In genomic region chr19:4266253-4267000, GRCh38 we compare ENCODE assay signal across 18 cellular contexts. TPM values are rescaled to one million over a fixed set of nuclear protein-coding genes. Genes with fewer than 3 reads are reported as not detected.
DNase-seq lines count a peak whose midpoint lies in the region; ATAC-seq and TF ChIP-seq lines count a peak whose summit lies in the region.
"Had no signal": no experiment of that assay in that cellular context is flagged by ENCODE, and none has a peak within 500 bp of the region (broad histone marks: within the 10 kb centered on the region; RNA-seq: fewer than 3 reads in every experiment).

No MANE protein-coding gene starts in this region.

- intact Hi-C loops in CD14-positive monocyte (cut with micrococcal nuclease) = loop anchor here (2.0 to 10.0 kb wide), 3 partner anchors 86 to 258 kb away; no protein-coding TSS in a partner anchor

- H3K4me1 Mint-ChIP-seq in CD14-positive monocyte = peaks cover 12% of the 10 kb centered on the region
- H3K4me1 Mint-ChIP-seq in activated naive CD8-positive, alpha-beta T cell treated with anti-CD3 and anti-CD28 coated beads, Interleukin-2, amount 50 U/mL, for 24 hours = peaks cover 27% of the 10 kb centered on the region
- H3K4me1 Mint-ChIP-seq in naive thymus-derived CD8-positive, alpha-beta T cell = peaks cover 13 to 34% (median 33%) of the 10 kb centered on the region in 4 donors

- no peak overlapping the region for H3K4me3 Mint-ChIP-seq in CD14-positive monocyte
- no peak overlapping the region for H3K4me3 Mint-ChIP-seq in activated naive CD8-positive, alpha-beta T cell treated with anti-CD3 and anti-CD28 coated beads, Interleukin-2, amount 50 U/mL, for 24 hours
- H3K4me3 Mint-ChIP-seq in naive thymus-derived CD8-positive, alpha-beta T cell = peak overlapping the region in 1 of 10 donors; percentile 40
- H3K4me3 Mint-ChIP-seq: activated B cell treated with CpG ODN at 0.5 μM for 24 hours had no signal

- H3K4me1 ChIP-seq in HEK293 (ENCODE audit: control insufficient read depth, insufficient read depth, low read length) = no peaks in the 10 kb centered on the region
- no peaks in the 10 kb centered on the region for H3K4me1 ChIP-seq in suprapubic skin
- H3K4me1 ChIP-seq: ascending aorta, Caco-2, prostate gland had no signal

- H3K4me3 ChIP-seq in HEK293 (ENCODE audit: low read depth, low read length) (no peak overlapping the region), suprapubic skin (no peak overlapping the region)
- H3K4me3 ChIP-seq: ascending aorta, dorsolateral prefrontal cortex, heart left ventricle, mucosa of descending colon, prostate gland had no signal

- 87% methylated on average over 18 of the region's 18 CpGs for whole genome bisulfite sequencing in suprapubic skin

- H3K9me3 Mint-ChIP-seq in CD14-positive monocyte = peaks cover 0 to 3% (median 0%) of the 10 kb centered on the region in 7 donors
- H3K9me3 Mint-ChIP-seq in activated naive CD8-positive, alpha-beta T cell treated with anti-CD3 and anti-CD28 coated beads, Interleukin-2, amount 50 U/mL, for 24 hours = no peaks in the 10 kb centered on the region
- H3K9me3 Mint-ChIP-seq in naive thymus-derived CD8-positive, alpha-beta T cell = no peaks in the 10 kb centered on the region
- H3K9me3 Mint-ChIP-seq: activated B cell treated with CpG ODN at 0.5 μM for 24 hours had no signal

- TF ChIP-seq CTCF in CD14-positive monocyte (IDR thresholded peaks at IDR 0.05) (no peak), HEK293 (tag by site-specific recombination; IDR thresholded peaks at IDR 0.05) (no peak), suprapubic skin (IDR thresholded peaks at IDR 0.05) (no peak)

- H3K27ac Mint-ChIP-seq in CD14-positive monocyte = peak overlapping the region; percentile 25 to 76 (median 72)
- H3K27ac Mint-ChIP-seq in activated naive CD8-positive, alpha-beta T cell treated with anti-CD3 and anti-CD28 coated beads, Interleukin-2, amount 50 U/mL, for 24 hours = peak overlapping the region; percentile 28
- peak overlapping the region in 6 of 10 donors; percentile 11 to 88 (median 54) for H3K27ac Mint-ChIP-seq in naive thymus-derived CD8-positive, alpha-beta T cell
- H3K27ac Mint-ChIP-seq: activated B cell treated with CpG ODN at 0.5 μM for 24 hours had no signal

- no peak overlapping the region for H3K27ac ChIP-seq in HEK293 (ENCODE audit: extremely low read depth, low read depth, low read length)
- no peak overlapping the region for H3K27ac ChIP-seq in suprapubic skin
- H3K27ac ChIP-seq: ascending aorta, heart left ventricle, neutrophil had no signal

- H3K9me3 ChIP-seq in HEK293 (ENCODE audit: control insufficient read depth, insufficient read depth, low read depth, low read length) = no peaks in the 10 kb centered on the region
- H3K9me3 ChIP-seq in suprapubic skin = no peaks in the 10 kb centered on the region
- H3K9me3 ChIP-seq: ascending aorta, Caco-2, heart left ventricle, mucosa of descending colon, neutrophil, prostate gland had no signal

- ATAC-seq in activated naive CD8-positive, alpha-beta T cell treated with anti-CD3 and anti-CD28 coated beads, Interleukin-2, amount 50 U/mL, for 24 hours = no peak
- no peak for ATAC-seq in naive thymus-derived CD8-positive, alpha-beta T cell
- no peak for ATAC-seq in GM21526 (IDR thresholded peaks at IDR 0.05; ENCODE audit: low FRiP score, unreplicated experiment)

- no peaks in the 10 kb centered on the region for H3K27me3 ChIP-seq in suprapubic skin
- H3K27me3 ChIP-seq: ascending aorta, dorsolateral prefrontal cortex, heart left ventricle, neutrophil had no signal

- POLR2A ChIA-PET in HEK293 (lab: Yijun Ruan, JAX) = interaction anchor here (0.9 to 1.2 kb wide), 8 partner anchors 38 to 136 kb away, joined by 3 to 13 read pairs (median 4); partner anchors contain the start of genes CHAF1A, FSD1, MPND and SH3GL1
- POLR2A ChIA-PET in naive thymus-derived CD8-positive, alpha-beta T cell (lab: Charles Lee) = interaction anchor here (0.7 to 3.8 kb wide), 6 partner anchors 77 to 281 kb away, joined by 3 to 18 read pairs (median 6); partner anchors contain the start of genes EEF2, MPND and SH3GL1

- peaks cover 21 to 35% of the 10 kb centered on the region in 2 experiments; a peak in 2 of 3 replicates for H3K36me3 ChIP-seq in HEK293 (ENCODE audit: control insufficient read depth in 2 of 2, insufficient read depth in 1 of 2, low read length in 2 of 2)
- H3K36me3 ChIP-seq in suprapubic skin = peaks cover 89% of the 10 kb centered on the region

- peaks cover 0 to 3% (median 2%) of the 10 kb centered on the region in 3 donors for H3K27me3 Mint-ChIP-seq in CD14-positive monocyte (ENCODE audit: low read depth in 3 of 3)
- H3K27me3 Mint-ChIP-seq in activated naive CD8-positive, alpha-beta T cell treated with anti-CD3 and anti-CD28 coated beads, Interleukin-2, amount 50 U/mL, for 24 hours = no peaks in the 10 kb centered on the region
- no peaks in the 10 kb centered on the region for H3K27me3 Mint-ChIP-seq in naive thymus-derived CD8-positive, alpha-beta T cell
- H3K27me3 Mint-ChIP-seq: activated B cell treated with CpG ODN at 0.5 μM for 24 hours had no signal

- no peak for TF ChIP-seq POLR2A in suprapubic skin (IDR thresholded peaks at IDR 0.05)

- no peak for DNase-seq in CD14-positive monocyte (ENCODE audit: low spot score)
- no peak for DNase-seq in activated naive CD8-positive, alpha-beta T cell treated with anti-CD3 and anti-CD28 coated beads, Interleukin-2, amount 50 U/mL, for 24 hours
- no peak for DNase-seq in naive thymus-derived CD8-positive, alpha-beta T cell
- no peak for DNase-seq in NCI-H1694 (lab: John Stamatoyannopoulos, UW)
- DNase-seq in suprapubic skin (ENCODE audit: low spot score in 2 of 2) = no peak
- DNase-seq: activated B cell treated with CpG ODN at 0.5 μM for 24 hours, dorsolateral prefrontal cortex, heart left ventricle, NCI-H1436, substantia nigra had no signal

- TF ChIP-seq EP300 in suprapubic skin (IDR thresholded peaks at IDR 0.05) = no peak

- peaks cover 58 to 89% of the 10 kb centered on the region in 2 donors for H3K36me3 Mint-ChIP-seq in CD14-positive monocyte
- H3K36me3 Mint-ChIP-seq in activated naive CD8-positive, alpha-beta T cell treated with anti-CD3 and anti-CD28 coated beads, Interleukin-2, amount 50 U/mL, for 24 hours (ENCODE audit: low read depth) = peaks cover 42% of the 10 kb centered on the region
- peaks cover 4 to 82% (median 14%) of the 10 kb centered on the region in 3 donors for H3K36me3 Mint-ChIP-seq in naive thymus-derived CD8-positive, alpha-beta T cell

- CTCF ChIA-PET in HEK293 (lab: Yijun Ruan, JAX) = interaction anchor here (0.6 to 4.3 kb wide), 55 partner anchors 8 to 1226 kb away, joined by 3 to 92 read pairs (median 4); partner anchors contain the start of genes CHAF1A, MPND, PLIN5 and SH3GL1

TF ChIP-seq in HEK293, 187 proteins besides CTCF, POLR2A, EP300 and RAD21:
- TF ChIP-seq SALL2 (tag by site-specific recombination; IDR thresholded peaks at IDR 0.05; ENCODE audit: borderline replicate concordance) = no peak
- peak; percentile 58 for TF ChIP-seq ZNF121 (tag by site-specific recombination; IDR thresholded peaks at IDR 0.05)
- peak; percentile 96 for TF ChIP-seq ZFP3 (tag by site-specific recombination; IDR thresholded peaks at IDR 0.05; ENCODE audit: low read depth)
- TF ChIP-seq WT1 (tag by site-specific recombination; IDR thresholded peaks at IDR 0.05) = no peak
- TF ChIP-seq ZNF324 (tag by site-specific recombination; IDR thresholded peaks at IDR 0.05) = no peak

RNA-seq across cellular contexts. Expression of gene SHD, which starts 12.6 kb away (rescaled TPM):
- not detected for polyA plus RNA-seq in CD14-positive monocyte
- total RNA-seq in naive thymus-derived CD8-positive, alpha-beta T cell = not detected
- polyA plus RNA-seq in naive thymus-derived CD8-positive, alpha-beta T cell = not detected
- not detected for total RNA-seq in suprapubic skin
- total RNA-seq: activated B cell treated with CpG ODN at 0.5 μM for 24 hours, ascending aorta, Daoy had no signal
- polyA plus RNA-seq: heart left ventricle had no signal

RNA-seq across cellular contexts. Expression of gene YJU2, which starts 19.5 kb away (rescaled TPM):
- 10 to 100 TPM in 1 of 2 donors, 1 to 10 TPM in 1; 8.6 to 13.4 TPM for polyA plus RNA-seq in CD14-positive monocyte
- total RNA-seq in naive thymus-derived CD8-positive, alpha-beta T cell = 10 to 100 TPM; 32.9 to 33.8 TPM
- polyA plus RNA-seq in naive thymus-derived CD8-positive, alpha-beta T cell = 10 to 100 TPM; 20.2 to 35.3 (median 28.1) TPM
- total RNA-seq in suprapubic skin = 10 to 100 TPM; 23.3 to 34.3 (median 26.9) TPM

RNA-seq across cellular contexts. Expression of gene TMIGD2, which starts 35.8 kb away (rescaled TPM):
- under 1 TPM in 1 of 2 donors, not detected in 1; 0.26 TPM for polyA plus RNA-seq in CD14-positive monocyte
- total RNA-seq in naive thymus-derived CD8-positive, alpha-beta T cell = 10 to 100 TPM; 41.6 to 43.9 TPM
- polyA plus RNA-seq in naive thymus-derived CD8-positive, alpha-beta T cell = 100 to 1,000 TPM in 1 of 3 donors, 10 to 100 TPM in 2; 65.8 to 105 (median 96.5) TPM
- not detected for total RNA-seq in suprapubic skin
- total RNA-seq: activated B cell treated with CpG ODN at 0.5 μM for 24 hours, ascending aorta, Caco-2, Daoy, prostate gland had no signal

RNA-seq across cellular contexts. Expression of gene EBI3, which starts 37.1 kb away (rescaled TPM):
- under 1 TPM in 1 of 2 donors, not detected in 1; 0.14 TPM for polyA plus RNA-seq in CD14-positive monocyte
- under 1 TPM; 0.36 to 0.47 TPM for total RNA-seq in naive thymus-derived CD8-positive, alpha-beta T cell
- not detected for polyA plus RNA-seq in naive thymus-derived CD8-positive, alpha-beta T cell
- total RNA-seq in suprapubic skin = under 1 TPM in 3 of 4 donors, not detected in 1; 0.57 to 0.89 (median 0.57) TPM
- total RNA-seq: ascending aorta had no signal

RNA-seq across cellular contexts. Expression of gene FSD1, which starts 38.0 kb away (rescaled TPM):
- polyA plus RNA-seq in CD14-positive monocyte = not detected
- 1 to 10 TPM; 1.4 to 4.0 TPM for total RNA-seq in naive thymus-derived CD8-positive, alpha-beta T cell
- polyA plus RNA-seq in naive thymus-derived CD8-positive, alpha-beta T cell = 1 to 10 TPM; 1.5 to 3.9 (median 3.4) TPM
- not detected for total RNA-seq in suprapubic skin
- total RNA-seq: ascending aorta had no signal

Comparison
In these comparisons a context has a peak if more than half of its experiments do, and no peak if none do; other contexts are left out.
1. RNA of gene TMIGD2, which starts 35.8 kb away (total RNA-seq): 41.6 to 43.9 TPM in naive thymus-derived CD8-positive, alpha-beta T cell; not detected in suprapubic skin; every median in the first group is over 10 times any median in the second.
2. Peak in every context shown above with its lines, with median percentiles within 50 percentile points of each other: H3K27ac Mint-ChIP-seq.